Comparison of ENCODE assay signal across 1 cellular context in genomic region chr7:2873686-2874551, GRCh38.
A peak's percentile ranks its signal among the peaks of the same experiment; 100 is the strongest.
TF ChIP-seq lines count a peak whose summit lies in the region.

No MANE protein-coding gene starts in this region.

TF ChIP-seq in K562, 482 proteins besides CTCF, POLR2A, EP300 and RAD21 (continued from another document and continues in another):
- TF ChIP-seq TSHZ1 (CRISPR knock-in tag; IDR thresholded peaks at IDR 0.05) (no peak), TAF1 (IDR thresholded peaks at IDR 0.05; ENCODE audit: control insufficient read depth, extremely low read depth, insufficient read depth, low read length, severe bottlenecking) (no peak), TBL1XR1 (IDR thresholded peaks at IDR 0.05; ENCODE audit: low read length in 2 of 2) (peak in 1 of 2 experiments; percentile 77; a peak in 1 of 4 replicates), ELF1 (tag; IDR thresholded peaks at IDR 0.05) (no peak), ZBTB49 (CRISPR knock-in tag; IDR thresholded peaks at IDR 0.05; ENCODE audit: borderline replicate concordance) (no peak), ZNF830 (CRISPR knock-in tag; IDR thresholded peaks at IDR 0.05) (no peak), NR0B1 (IDR thresholded peaks at IDR 0.05; ENCODE audit: partially characterized antibody) (no peak), CREM (IDR thresholded peaks at IDR 0.05; ENCODE audit: low read depth) (peak; percentile 35; the same call in 1 of the 2 replicates), ZC3H11A (IDR thresholded peaks at IDR 0.05; ENCODE audit: low read depth, low read length) (no peak), KLF6 (CRISPR knock-in tag; IDR thresholded peaks at IDR 0.05; ENCODE audit: borderline replicate concordance) (no peak), HDAC2 (IDR thresholded peaks at IDR 0.05) (no peak), LEF1 (IDR thresholded peaks at IDR 0.05) (no peak), CAMTA2 (CRISPR knock-in tag; conservative IDR thresholded peaks at IDR 0.05) (no peak), MECOM (CRISPR knock-in tag; IDR thresholded peaks at IDR 0.05) (no peak), SRSF7 (optimal IDR thresholded peaks at IDR 0.05; ENCODE audit: low read depth, low read length) (no peak), RCOR1 (IDR thresholded peaks at IDR 0.05; ENCODE audit: borderline replicate concordance in 1 of 2, low read depth in 2 of 2, low read length in 2 of 2) (peak; percentile 5 to 17; a peak in 1 of 4 replicates), U2AF2 (optimal IDR thresholded peaks at IDR 0.05; ENCODE audit: low read depth, low read length) (no peak), HINFP (tag; conservative IDR thresholded peaks at IDR 0.05; ENCODE audit: low read depth) (no peak), RNF219 (CRISPR knock-in tag; IDR thresholded peaks at IDR 0.05) (no peak), ZNF212 (CRISPR knock-in tag; IDR thresholded peaks at IDR 0.05) (no peak), ELK3 (CRISPR knock-in tag; IDR thresholded peaks at IDR 0.05) (no peak), TAF9B (IDR thresholded peaks at IDR 0.05; ENCODE audit: partially characterized antibody) (peak; percentile 54), ZNF407 (IDR thresholded peaks at IDR 0.05; ENCODE audit: low read depth) (no peak), HMGXB4 (CRISPR knock-in tag; IDR thresholded peaks at IDR 0.05) (no peak), THRA (IDR thresholded peaks at IDR 0.05) (no peak), ZNF280B (CRISPR knock-in tag; IDR thresholded peaks at IDR 0.05) (no peak), SIRT6 (IDR thresholded peaks at IDR 0.05; ENCODE audit: low read depth, low read length) (no peak), GABPB1 (CRISPR knock-in tag; IDR thresholded peaks at IDR 0.05) (no peak), ZNF24 (IDR thresholded peaks at IDR 0.05) (no peak), HLTF (IDR thresholded peaks at IDR 0.05) (no peak)
